18 cellular contexts compared by ENCODE assay signal in genomic region chr10:85863301-85864172, GRCh38.
A peak's percentile ranks its signal among the peaks of the same experiment; 100 is the strongest.
DNase-seq lines count a peak whose midpoint lies in the region; ATAC-seq, FAIRE-seq and TF ChIP-seq lines count a peak whose summit lies in the region.
"Had no signal": no experiment of that assay in that cellular context is flagged by ENCODE, and none has a peak within 500 bp of the region (broad histone marks: within the 10 kb centered on the region; RNA-seq: fewer than 3 reads in every experiment).

No MANE protein-coding gene starts in this region.

- CTCF ChIA-PET in WTC11 (lab: Charles Lee): interaction anchor here (1.5 kb wide), 1 partner anchor 113 kb away, joined by 6 read pairs; no protein-coding TSS in a partner anchor

- POLR2A ChIA-PET in WTC11 (lab: Charles Lee): no interaction called here

- no peaks in the 10 kb centered on the region for H3K36me3 Mint-ChIP-seq in WTC11
- H3K36me3 Mint-ChIP-seq in neural progenitor cell: no peaks in the 10 kb centered on the region
- H3K36me3 Mint-ChIP-seq: CD8-positive, alpha-beta memory T cell had no signal

- H3K4me3 Mint-ChIP-seq in WTC11 (no peak overlapping the region), neural progenitor cell (no peak overlapping the region)
- H3K4me3 Mint-ChIP-seq: CD8-positive, alpha-beta memory T cell had no signal

- peaks cover 12% of the 10 kb centered on the region for H3K9me3 Mint-ChIP-seq in WTC11
- H3K9me3 Mint-ChIP-seq in neural progenitor cell: no peaks in the 10 kb centered on the region

- H4K20me1 ChIP-seq in neural progenitor cell (ENCODE audit: low read depth): no peaks in the 10 kb centered on the region
- H4K20me1 ChIP-seq: BLaER1 treated with 17β-estradiol and CSF1 and Interleukin-3, amounts not matched to agents 10 nM and 100 nM had no signal

- TF ChIP-seq CTCF in WTC11 (IDR thresholded peaks at IDR 0.05) (no peak), neural progenitor cell (IDR thresholded peaks at IDR 0.05) (no peak), D721Med (IDR thresholded peaks at IDR 0.05; ENCODE audit: insufficient read depth, missing control alignments) (no peak)

- H3K27ac Mint-ChIP-seq in WTC11 (no peak overlapping the region), neural progenitor cell (peak overlapping the region; percentile 91)

- no peak overlapping the region for H2AFZ ChIP-seq in neural progenitor cell (replicated peaks)

- peak; percentile 17; the same call in 1 of the 2 replicates for ATAC-seq in WTC11
- ATAC-seq: HepG2 had no signal

- H3K4me2 ChIP-seq in neural progenitor cell: no peak overlapping the region

- H3K9me3 ChIP-seq in neural progenitor cell (ENCODE audit: low read depth): no peaks in the 10 kb centered on the region
- H3K9me3 ChIP-seq: BLaER1 treated with 17β-estradiol and CSF1 and Interleukin-3, amounts not matched to agents 10 nM and 100 nM had no signal

- H3K36me3 ChIP-seq in neural progenitor cell: no peaks in the 10 kb centered on the region
- H3K36me3 ChIP-seq: BLaER1 treated with 17β-estradiol and CSF1 and Interleukin-3, amounts not matched to agents 10 nM and 100 nM had no signal

- H3K9ac ChIP-seq in neural progenitor cell: no peak overlapping the region
- H3K9ac ChIP-seq: BLaER1 treated with 17β-estradiol and CSF1 and Interleukin-3, amounts not matched to agents 10 nM and 100 nM had no signal

- DNase-seq in ELF-1 (ENCODE audit: low read depth, low spot score) (peak; percentile 16), WTC11 (ENCODE audit: low spot score) (no peak), kidney glomerular epithelial cell (lab: John Stamatoyannopoulos, UW) (peak; percentile 47), neural progenitor cell (ENCODE audit: low spot score) (no peak), COLO668 (lab: John Stamatoyannopoulos, UW; ENCODE audit: unreplicated experiment) (no peak), D721Med (ENCODE audit: insufficient read length, low spot score) (no peak)
- DNase-seq in stimulated activated CD4-positive, alpha-beta T cell treated with anti-CD3 and anti-CD28 coated beads, Interleukin-4, amount 100 ng/mL, for 24 hours: no peak
- no peak for DNase-seq in activated effector memory CD4-positive, alpha-beta T cell treated with anti-CD3 and anti-CD28 coated beads, Interleukin-2, amount 50 U/mL, for 16 hours
- DNase-seq: CD8-positive, alpha-beta memory T cell; HCEC 1CT; KG1; NCI-H2107; NCI-H510A; NCI-H774; SHP77 had no signal

- H3F3A ChIP-seq in neural progenitor cell (ENCODE audit: low read depth): no peaks in the 10 kb centered on the region

- H3K4me1 Mint-ChIP-seq in WTC11 (peaks cover 29% of the 10 kb centered on the region), neural progenitor cell (peaks cover 27% of the 10 kb centered on the region)
- H3K4me1 Mint-ChIP-seq: CD8-positive, alpha-beta memory T cell had no signal

- peaks cover 5% of the 10 kb centered on the region for H3K4me1 ChIP-seq in neural progenitor cell

- no peak overlapping the region for H3K27ac ChIP-seq in neural progenitor cell
- H3K27ac ChIP-seq: BLaER1 treated with 17β-estradiol and CSF1 and Interleukin-3, amounts not matched to agents 10 nM and 100 nM; SK-N-MC had no signal

- H3K27me3 ChIP-seq in neural progenitor cell: no peaks in the 10 kb centered on the region
- H3K27me3 ChIP-seq: BLaER1 treated with 17β-estradiol and CSF1 and Interleukin-3, amounts not matched to agents 10 nM and 100 nM had no signal

- H3K27me3 Mint-ChIP-seq in WTC11 (ENCODE audit: low read depth): no peaks in the 10 kb centered on the region; the same call in 1 of the 2 replicates
- peaks cover 2% of the 10 kb centered on the region for H3K27me3 Mint-ChIP-seq in neural progenitor cell (ENCODE audit: insufficient read depth, low read depth)

- no peak for FAIRE-seq in D721Med (lab: Jason Lieb, UNC)
- FAIRE-seq: HepG2 had no signal

- H3K79me2 ChIP-seq in neural progenitor cell (ENCODE audit: low read depth): no peaks in the 10 kb centered on the region

- H3K4me3 ChIP-seq in neural progenitor cell: no peak overlapping the region
- H3K4me3 ChIP-seq: BLaER1 treated with 17β-estradiol and CSF1 and Interleukin-3, amounts not matched to agents 10 nM and 100 nM; SK-N-MC had no signal

TF ChIP-seq in WTC11, 78 proteins besides CTCF, POLR2A, EP300 and RAD21:
- TF ChIP-seq, protein P1, sequence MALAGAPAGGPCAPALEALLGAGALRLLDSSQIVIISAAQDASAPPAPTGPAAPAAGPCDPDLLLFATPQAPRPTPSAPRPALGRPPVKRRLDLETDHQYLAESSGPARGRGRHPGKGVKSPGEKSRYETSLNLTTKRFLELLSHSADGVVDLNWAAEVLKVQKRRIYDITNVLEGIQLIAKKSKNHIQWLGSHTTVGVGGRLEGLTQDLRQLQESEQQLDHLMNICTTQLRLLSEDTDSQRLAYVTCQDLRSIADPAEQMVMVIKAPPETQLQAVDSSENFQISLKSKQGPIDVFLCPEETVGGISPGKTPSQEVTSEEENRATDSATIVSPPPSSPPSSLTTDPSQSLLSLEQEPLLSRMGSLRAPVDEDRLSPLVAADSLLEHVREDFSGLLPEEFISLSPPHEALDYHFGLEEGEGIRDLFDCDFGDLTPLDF (CRISPR knock-in tag; IDR thresholded peaks at IDR 0.05): no peak
- no peak for TF ChIP-seq TCF7 (CRISPR knock-in tag; IDR thresholded peaks at IDR 0.05; ENCODE audit: low read depth)
- no peak for TF ChIP-seq MLX (CRISPR knock-in tag; IDR thresholded peaks at IDR 0.05)
- TF ChIP-seq, protein P2, sequence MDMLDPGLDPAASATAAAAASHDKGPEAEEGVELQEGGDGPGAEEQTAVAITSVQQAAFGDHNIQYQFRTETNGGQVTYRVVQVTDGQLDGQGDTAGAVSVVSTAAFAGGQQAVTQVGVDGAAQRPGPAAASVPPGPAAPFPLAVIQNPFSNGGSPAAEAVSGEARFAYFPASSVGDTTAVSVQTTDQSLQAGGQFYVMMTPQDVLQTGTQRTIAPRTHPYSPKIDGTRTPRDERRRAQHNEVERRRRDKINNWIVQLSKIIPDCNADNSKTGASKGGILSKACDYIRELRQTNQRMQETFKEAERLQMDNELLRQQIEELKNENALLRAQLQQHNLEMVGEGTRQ (CRISPR knock-in tag; IDR thresholded peaks at IDR 0.05): no peak
- no peak for TF ChIP-seq RORB (CRISPR knock-in tag; IDR thresholded peaks at IDR 0.05)
- TF ChIP-seq KAT7 (CRISPR knock-in tag; IDR thresholded peaks at IDR 0.05; ENCODE audit: borderline replicate concordance): no peak
- no peak for TF ChIP-seq CBFB (CRISPR knock-in tag; IDR thresholded peaks at IDR 0.05; ENCODE audit: low read depth)
- no peak for TF ChIP-seq HMGA2 (CRISPR knock-in tag; IDR thresholded peaks at IDR 0.05)
- TF ChIP-seq IRF2 (CRISPR knock-in tag; IDR thresholded peaks at IDR 0.05; ENCODE audit: borderline replicate concordance, low read depth): no peak
- no peak for TF ChIP-seq ATF1 (CRISPR knock-in tag; IDR thresholded peaks at IDR 0.05)
- no peak for TF ChIP-seq TEAD1 (CRISPR knock-in tag; IDR thresholded peaks at IDR 0.05)
- no peak for TF ChIP-seq SP1 (CRISPR knock-in tag; conservative IDR thresholded peaks at IDR 0.05)
- TF ChIP-seq SMAD4 (CRISPR knock-in tag; IDR thresholded peaks at IDR 0.05): no peak
- no peak for TF ChIP-seq SMAD3 (CRISPR knock-in tag; IDR thresholded peaks at IDR 0.05; ENCODE audit: borderline replicate concordance)
- TF ChIP-seq ZBTB43 (CRISPR knock-in tag; IDR thresholded peaks at IDR 0.05): no peak
- TF ChIP-seq PRRX2 (CRISPR knock-in tag; IDR thresholded peaks at IDR 0.05): no peak
- TF ChIP-seq, protein P3, sequence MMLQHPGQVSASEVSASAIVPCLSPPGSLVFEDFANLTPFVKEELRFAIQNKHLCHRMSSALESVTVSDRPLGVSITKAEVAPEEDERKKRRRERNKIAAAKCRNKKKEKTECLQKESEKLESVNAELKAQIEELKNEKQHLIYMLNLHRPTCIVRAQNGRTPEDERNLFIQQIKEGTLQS (CRISPR knock-in tag; conservative IDR thresholded peaks at IDR 0.05): no peak
- TF ChIP-seq, protein P4, sequence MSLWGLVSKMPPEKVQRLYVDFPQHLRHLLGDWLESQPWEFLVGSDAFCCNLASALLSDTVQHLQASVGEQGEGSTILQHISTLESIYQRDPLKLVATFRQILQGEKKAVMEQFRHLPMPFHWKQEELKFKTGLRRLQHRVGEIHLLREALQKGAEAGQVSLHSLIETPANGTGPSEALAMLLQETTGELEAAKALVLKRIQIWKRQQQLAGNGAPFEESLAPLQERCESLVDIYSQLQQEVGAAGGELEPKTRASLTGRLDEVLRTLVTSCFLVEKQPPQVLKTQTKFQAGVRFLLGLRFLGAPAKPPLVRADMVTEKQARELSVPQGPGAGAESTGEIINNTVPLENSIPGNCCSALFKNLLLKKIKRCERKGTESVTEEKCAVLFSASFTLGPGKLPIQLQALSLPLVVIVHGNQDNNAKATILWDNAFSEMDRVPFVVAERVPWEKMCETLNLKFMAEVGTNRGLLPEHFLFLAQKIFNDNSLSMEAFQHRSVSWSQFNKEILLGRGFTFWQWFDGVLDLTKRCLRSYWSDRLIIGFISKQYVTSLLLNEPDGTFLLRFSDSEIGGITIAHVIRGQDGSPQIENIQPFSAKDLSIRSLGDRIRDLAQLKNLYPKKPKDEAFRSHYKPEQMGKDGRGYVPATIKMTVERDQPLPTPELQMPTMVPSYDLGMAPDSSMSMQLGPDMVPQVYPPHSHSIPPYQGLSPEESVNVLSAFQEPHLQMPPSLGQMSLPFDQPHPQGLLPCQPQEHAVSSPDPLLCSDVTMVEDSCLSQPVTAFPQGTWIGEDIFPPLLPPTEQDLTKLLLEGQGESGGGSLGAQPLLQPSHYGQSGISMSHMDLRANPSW (CRISPR knock-in tag; conservative IDR thresholded peaks at IDR 0.05; ENCODE audit: low read depth): no peak
- TF ChIP-seq NR1H2 (CRISPR knock-in tag; IDR thresholded peaks at IDR 0.05): no peak
- no peak for TF ChIP-seq NR3C1 (CRISPR knock-in tag; conservative IDR thresholded peaks at IDR 0.05; ENCODE audit: low read depth)

Comparison
In these comparisons a context has a peak if more than half of its experiments do, and no peak if none do; other contexts are left out.
1. DNase-seq: peak in ELF-1 (single experiment) and kidney glomerular epithelial cell (single experiment); none in WTC11 (single experiment), neural progenitor cell (single experiment), stimulated activated CD4-positive, alpha-beta T cell treated with anti-CD3 and anti-CD28 coated beads, Interleukin-4, amount 100 ng/mL, for 24 hours (single experiment), COLO668 (single experiment), D721Med (single experiment) and activated effector memory CD4-positive, alpha-beta T cell treated with anti-CD3 and anti-CD28 coated beads, Interleukin-2, amount 50 U/mL, for 16 hours (single experiment).